ENCODE assay signal across 1 cellular context in genomic region chr6:33313709-33314514, GRCh38.
TF ChIP-seq lines count a peak whose summit lies in the region.

TSS of gene TAPBP (minus strand) at chr6:33314078. CDS start at chr6:33314041, 37 bp downstream.

TF ChIP-seq in K562, 482 proteins besides CTCF, POLR2A, EP300 and RAD21 (continued from another document and continues in another):
- TF ChIP-seq RERE (CRISPR knock-in tag; IDR thresholded peaks at IDR 0.05; ENCODE audit: borderline replicate concordance) (no peak), USF1 (CRISPR knock-in tag; IDR thresholded peaks at IDR 0.05) (0 out of 2 replicates have a peak, but pooled peaks have one; percentile 13), NBN (IDR thresholded peaks at IDR 0.05; ENCODE audit: low read depth) (no peak), OTX1 (CRISPR knock-in tag; IDR thresholded peaks at IDR 0.05) (0 out of 2 replicates have a peak, but pooled peaks have one; percentile 36), SRSF7 (optimal IDR thresholded peaks at IDR 0.05; ENCODE audit: low read depth, low read length) (no peak), YY1 (IDR thresholded peaks at IDR 0.05; ENCODE audit: borderline replicate concordance in 1 of 3, control insufficient read depth in 1 of 3, extremely low read depth in 1 of 3, insufficient read depth in 3 of 3, insufficient read length in 1 of 3, insufficient replicate concordance in 2 of 3, low read depth in 1 of 3, low read length in 2 of 3) (peak in 1 of 3 experiments; percentile 70), TFAM (CRISPR knock-in tag; conservative IDR thresholded peaks at IDR 0.05) (no peak), ZFP91 (CRISPR knock-in tag; IDR thresholded peaks at IDR 0.05) (no peak), ARID4B (CRISPR knock-in tag; IDR thresholded peaks at IDR 0.05) (peak; percentile 88), NFRKB (IDR thresholded peaks at IDR 0.05; ENCODE audit: low read depth) (peak; percentile 69; the same call in 1 of the 2 replicates), RFX7 (CRISPR knock-in tag; IDR thresholded peaks at IDR 0.05) (peak; percentile 83), EP400 (IDR thresholded peaks at IDR 0.05) (peak; percentile 70), VEZF1 (CRISPR knock-in tag; IDR thresholded peaks at IDR 0.05) (peak; percentile 56; the same call in 1 of the 2 replicates), ETS1 (conservative IDR thresholded peaks at IDR 0.05; ENCODE audit: control insufficient read depth, low read depth, low read length) (0 out of 2 replicates have a peak, but pooled peaks have one; percentile 28), RHOXF2B (CRISPR knock-in tag; conservative IDR thresholded peaks at IDR 0.05) (0 out of 2 replicates have a peak, but pooled peaks have one; percentile 31), NR2F6 (CRISPR knock-in tag; IDR thresholded peaks at IDR 0.05) (no peak), RBM34 (IDR thresholded peaks at IDR 0.05; ENCODE audit: borderline replicate concordance, insufficient read depth, low read length) (no peak), RBM22 (IDR thresholded peaks at IDR 0.05; ENCODE audit: low read depth, low read length, poor library complexity, severe bottlenecking) (no peak), ZNF77 (CRISPR knock-in tag; IDR thresholded peaks at IDR 0.05) (no peak), ARID1B (IDR thresholded peaks at IDR 0.05) (peak; percentile 11; the same call in 1 of the 2 replicates), THAP12 (CRISPR knock-in tag; IDR thresholded peaks at IDR 0.05) (no peak), WHSC1 (IDR thresholded peaks at IDR 0.05; ENCODE audit: low read length) (no peak), FOXK2 (conservative IDR thresholded peaks at IDR 0.05 in 1 of 2, IDR thresholded peaks at IDR 0.05 in 1 of 2; ENCODE audit: low read depth in 2 of 2) (no peak; a peak in 1 of 4 replicates), E4F1 (CRISPR knock-in tag; IDR thresholded peaks at IDR 0.05; ENCODE audit: borderline replicate concordance) (no peak), PCBP1 (IDR thresholded peaks at IDR 0.05; ENCODE audit: low read depth, low read length, poor library complexity, severe bottlenecking) (no peak), ID3 (CRISPR knock-in tag; IDR thresholded peaks at IDR 0.05) (no peak), ID3 (tag; IDR thresholded peaks at IDR 0.05) (no peak), GATAD2A (IDR thresholded peaks at IDR 0.05) (no peak), PHTF2 (CRISPR knock-in tag; IDR thresholded peaks at IDR 0.05) (no peak), KAT7 (CRISPR knock-in tag; IDR thresholded peaks at IDR 0.05; ENCODE audit: borderline replicate concordance) (0 out of 2 replicates have a peak, but pooled peaks have one; percentile 96), THAP7 (CRISPR knock-in tag; IDR thresholded peaks at IDR 0.05) (no peak), RFX5 (IDR thresholded peaks at IDR 0.05; ENCODE audit: low read depth, low read length) (no peak), CTBP1 (IDR thresholded peaks at IDR 0.05; ENCODE audit: borderline replicate concordance) (no peak; the same call in 1 of the 2 replicates), NRF1 (conservative IDR thresholded peaks at IDR 0.05 in 1 of 2, IDR thresholded peaks at IDR 0.05 in 1 of 2) (no peak; a peak in 2 of 4 replicates), ZNF785 (CRISPR knock-in tag; IDR thresholded peaks at IDR 0.05) (no peak), SP2 (IDR thresholded peaks at IDR 0.05; ENCODE audit: extremely low read depth, low read depth, low read length, poor library complexity, severe bottlenecking) (no peak)
